In the genomic region with DNA sequence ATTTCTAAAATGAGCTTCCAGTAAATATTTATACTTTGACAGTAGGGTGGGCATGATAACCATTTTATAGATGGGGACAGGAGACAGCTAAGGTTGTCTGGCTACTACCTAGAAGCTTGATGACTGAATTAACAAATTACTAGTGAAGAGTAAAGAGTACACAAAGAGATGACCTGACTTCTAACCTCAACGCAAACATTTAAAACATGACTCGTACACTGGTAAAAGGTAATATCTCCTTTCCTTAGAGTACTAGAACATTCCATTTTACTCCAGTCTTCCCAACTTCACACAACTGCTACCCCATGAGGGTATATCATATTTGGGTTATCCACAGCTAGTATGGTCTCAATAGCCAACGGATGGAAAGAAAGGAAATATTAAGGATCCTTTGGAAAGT, we compare ENCODE assay signal across 17 cellular contexts.
DNase-seq lines count a peak whose midpoint lies in the region; ATAC-seq and TF ChIP-seq lines count a peak whose summit lies in the region.
"Had no signal": no experiment of that assay in that cellular context is flagged by ENCODE, and none has a peak within 500 bp of the region (broad histone marks: within the 10 kb centered on the region; RNA-seq: fewer than 3 reads in every experiment).

No MANE protein-coding gene starts in this region.

- H3K9ac ChIP-seq in PC-3 (ENCODE audit: low read length) (peak overlapping the region; percentile 70), skeletal muscle satellite cell (ENCODE audit: low read depth, low read length) (peak overlapping the region; percentile 67)

- H3K4me2 ChIP-seq in PC-3 (ENCODE audit: low read length), result peak overlapping the region; percentile 69
- H3K4me2 ChIP-seq in skeletal muscle satellite cell (ENCODE audit: low read length), result no peak overlapping the region

- H4K20me1 ChIP-seq in PC-3 (ENCODE audit: low read length), result no peaks in the 10 kb centered on the region

- POLR2A ChIA-PET in PC-3 (lab: Charles Lee; ENCODE audit: unreplicated experiment), result interaction anchor here (0.5 kb wide), 1 partner anchor 1619 kb away, joined by 11 read pairs; no protein-coding TSS in a partner anchor

- intact Hi-C loops in PC-3 (cut with micrococcal nuclease), result loop anchor here (5.0 to 10.0 kb wide), 3 partner anchors 45 to 265 kb away; no protein-coding TSS in a partner anchor

- CTCF ChIA-PET in PC-3 (lab: Charles Lee), result interaction anchor here (0.7 kb wide), 1 partner anchor 257 kb away, joined by 3 read pairs; no protein-coding TSS in a partner anchor

- H3K4me3 ChIP-seq in ACC112 (ENCODE audit: low read depth, low read length), result no peak overlapping the region
- H3K4me3 ChIP-seq in PC-3 (ENCODE audit: low read length), result no peak overlapping the region
- no peak overlapping the region for H3K4me3 ChIP-seq in skeletal muscle satellite cell (ENCODE audit: low read length)

- BruUV-seq in PC-3 (replicated peaks; lab: Mats Ljungman, UMichigan), result TSS peak; percentile 71

- ATAC-seq in PC-3 (peak; percentile 51), foreskin keratinocyte (no peak), HG02798 (IDR thresholded peaks at IDR 0.05; ENCODE audit: poor library complexity, unreplicated experiment) (no peak)

- DNase-seq in PC-3 (peak; percentile 59), foreskin keratinocyte (peak in 1 of 2 donors; percentile 9), GM03348 (ENCODE audit: low spot score) (no peak)
- DNase-seq in activated CD4-positive, alpha-beta T cell treated with anti-CD3 and anti-CD28 coated beads for 4 hours, result no peak
- DNase-seq: C1 segment of cervical spinal cord; CD8-positive, alpha-beta memory T cell; DMS79 treated with DMSO at 0.1 percent for 48 hours; Karpas-422; MM.1S; NCI-H1105 treated with DMSO at 0.1 percent for 48 hours; NCI-H1694 treated with DMSO at 0.1 percent for 48 hours; NCI-H510A; NCI-H82; RPMI8226 had no signal

- H3K79me2 ChIP-seq in ACC112 (ENCODE audit: control insufficient read depth, insufficient read depth, low read length, unreplicated experiment), result no peaks in the 10 kb centered on the region
- no peaks in the 10 kb centered on the region for H3K79me2 ChIP-seq in PC-3 (ENCODE audit: low read length)

- H3K9me2 ChIP-seq in PC-3 (replicated peaks; ENCODE audit: low read length), result no peaks in the 10 kb centered on the region

- H3K36me3 ChIP-seq in ACC112 (ENCODE audit: insufficient read depth, low read length) (0 out of 2 replicates have a peak, but pooled peaks cover 7% of the 10 kb centered on the region), PC-3 (ENCODE audit: low read depth, low read length) (no peaks in the 10 kb centered on the region), skeletal muscle satellite cell (ENCODE audit: insufficient read depth, low read length) (no peaks in the 10 kb centered on the region)

- H3K4me1 ChIP-seq in ACC112 (ENCODE audit: control insufficient read depth, insufficient read depth, low read length, unreplicated experiment) (peaks cover 29% of the 10 kb centered on the region), PC-3 (ENCODE audit: insufficient read depth, low read length) (peaks cover 52% of the 10 kb centered on the region), foreskin keratinocyte (peaks cover 39% of the 10 kb centered on the region), skeletal muscle satellite cell (ENCODE audit: control insufficient read depth, insufficient read depth, low read length) (peaks cover 75% of the 10 kb centered on the region)

- peak overlapping the region; percentile 89 for H3K27ac ChIP-seq in ACC112 (ENCODE audit: low read depth, low read length)
- peak overlapping the region; percentile 92 for H3K27ac ChIP-seq in PC-3 (ENCODE audit: low read length)
- H3K27ac ChIP-seq in foreskin keratinocyte, result peak overlapping the region; percentile 86

- no peaks in the 10 kb centered on the region for H3K9me3 ChIP-seq in PC-3 (ENCODE audit: low read length)
- H3K9me3 ChIP-seq in skeletal muscle satellite cell (replicated peaks; ENCODE audit: low read length), result no peaks in the 10 kb centered on the region

- H3K27me3 ChIP-seq in ACC112 (ENCODE audit: insufficient read depth, low read length), result no peaks in the 10 kb centered on the region
- no peaks in the 10 kb centered on the region for H3K27me3 ChIP-seq in PC-3 (ENCODE audit: low read length)
- H3K27me3 ChIP-seq in foreskin keratinocyte, result no peaks in the 10 kb centered on the region
- no peaks in the 10 kb centered on the region for H3K27me3 ChIP-seq in skeletal muscle satellite cell (ENCODE audit: control insufficient read depth, insufficient read depth, low read length)

- TF ChIP-seq CTCF in PC-3 (conservative IDR thresholded peaks at IDR 0.05; ENCODE audit: low read depth, low read length), result no peak
- TF ChIP-seq CTCF in foreskin keratinocyte (conservative IDR thresholded peaks at IDR 0.05), result no peak

- H3F3A ChIP-seq in PC-3 (ENCODE audit: low read length, unreplicated experiment), result no peaks in the 10 kb centered on the region

- H2AFZ ChIP-seq in ACC112 (ENCODE audit: low read length, unreplicated experiment) (no peak overlapping the region), PC-3 (ENCODE audit: low read length) (no peak overlapping the region)
